Comparison of ENCODE assay signal across 37 cellular contexts in genomic region chr10:26662864-26663263, GRCh38. TPM values are rescaled to one million over a fixed set of nuclear protein-coding genes. Genes with fewer than 3 reads are reported as not detected.
DNase-seq lines count a peak whose midpoint lies in the region; ATAC-seq, FAIRE-seq and TF ChIP-seq lines count a peak whose summit lies in the region.
"Had no signal": no experiment of that assay in that cellular context is flagged by ENCODE, and none has a peak within 500 bp of the region (broad histone marks: within the 10 kb centered on the region; RNA-seq: fewer than 3 reads in every experiment).

No MANE protein-coding gene starts in this region.

- H3K9me1 ChIP-seq in K562 (ENCODE audit: control insufficient read depth, insufficient read depth, low read length), result no peaks in the 10 kb centered on the region

- dilution Hi-C loops in mammary epithelial cell (cut with HindIII; ENCODE audit: low sequenced_read_pairs), result no loop called here

- TF ChIP-seq EP300 in K562 (IDR thresholded peaks at IDR 0.05; ENCODE audit: low read length), result no peak

- peaks cover 5% of the 10 kb centered on the region for H3K4me1 Mint-ChIP-seq in endodermal cell
- H3K4me1 Mint-ChIP-seq: B cell; CD14-positive monocyte; CD4-positive, alpha-beta memory T cell; CD4-positive, CD25-positive, alpha-beta regulatory T cell; CD8-positive, alpha-beta memory T cell had no signal

- WGBS in K562 (ENCODE audit: insufficient coverage, low coverage, missing lambda C conversion rate), result 85% methylated on average over 2 of the region's 2 CpGs
- WGBS in endodermal cell (ENCODE audit: insufficient coverage in 1 of 2, insufficient read length in 1 of 2), 2 experiments, result 92% methylated on average over 2 of the region's 2 CpGs; no CpG with 5 or more reads in 1 of the 2 experiments
- 57 to 74% (median 73%) methylated on average over 2 of the region's 2 CpGs for WGBS in heart left ventricle, 4 donors
- 42% methylated on average over 2 of the region's 2 CpGs for WGBS in mammary epithelial cell (ENCODE audit: low coverage, missing lambda C conversion rate)

- H3K4me3 Mint-ChIP-seq in endodermal cell, result no peak overlapping the region
- H3K4me3 Mint-ChIP-seq: B cell; CD14-positive monocyte; CD4-positive, alpha-beta memory T cell; CD4-positive, alpha-beta T cell; CD4-positive, CD25-positive, alpha-beta regulatory T cell; CD8-positive, alpha-beta memory T cell; CD8-positive, alpha-beta T cell had no signal

- peak; percentile 5 for DNase-seq in Caki2 (ENCODE audit: low read depth)
- no peak for DNase-seq in SK-N-MC (ENCODE audit: low read depth, low spot score)
- DNase-seq in K562 (ENCODE audit: extremely low read depth in 1 of 4, low spot score in 3 of 4), result no peak
- no peak for DNase-seq in endodermal cell
- DNase-seq in heart left ventricle, result no peak
- DNase-seq in mammary epithelial cell, result no peak
- no peak for DNase-seq in KBM-7
- DNase-seq: 8988T; ACHN; AML-193; BE2C; C1 segment of cervical spinal cord; Caco-2; Calu3; CD4-positive, alpha-beta memory T cell; CD4-positive, alpha-beta T cell; CD4-positive, CD25-positive, alpha-beta regulatory T cell; CD8-positive, alpha-beta memory T cell; CD8-positive, alpha-beta T cell; COR-L47; DMS 273 treated with DMSO at 0.1 percent for 48 hours; DMS153; DMS53; DMS79; DMS79 treated with DMSO at 0.1 percent for 48 hours; DND-41; EL had no signal

- H3K27ac ChIP-seq in SK-N-MC (0 out of 2 replicates have a peak overlapping the region, but pooled peaks have one; percentile 3), K562 (ENCODE audit: extremely low read depth, low read depth, low read length) (no peak overlapping the region), endodermal cell (ENCODE audit: low read depth, low read length) (no peak overlapping the region), heart left ventricle (no peak overlapping the region), mammary epithelial cell (ENCODE audit: insufficient read depth, low read depth, low read length) (no peak overlapping the region)
- H3K27ac ChIP-seq: 22Rv1; A549; BLaER1; BLaER1 treated with 17β-estradiol and CSF1 and Interleukin-3, amounts not matched to agents 10 nM and 100 nM; C4-2B had no signal

- H3K9me3 ChIP-seq in SK-N-MC (ENCODE audit: low read depth, low read length), result no peaks in the 10 kb centered on the region; the same call in 1 of the 2 replicates
- H3K9me3 ChIP-seq in K562 (replicated peaks; ENCODE audit: control insufficient read depth, insufficient read depth, low read depth, low read length), result no peaks in the 10 kb centered on the region
- H3K9me3 ChIP-seq in endodermal cell (ENCODE audit: control insufficient read depth, low read length), result peaks cover 20% of the 10 kb centered on the region
- H3K9me3 ChIP-seq in heart left ventricle, result no peaks in the 10 kb centered on the region
- no peaks in the 10 kb centered on the region for H3K9me3 ChIP-seq in mammary epithelial cell (replicated peaks; ENCODE audit: insufficient read depth, low read length)
- H3K9me3 ChIP-seq: A549, BE2C, Caco-2 had no signal

- H3K27me3 Mint-ChIP-seq in endodermal cell (ENCODE audit: insufficient read depth), result peaks cover 2% of the 10 kb centered on the region

- CTCF ChIA-PET in K562 (lab: Yijun Ruan, JAX; ENCODE audit: low intra/inter-chr PET ratio), result no interaction called here
- CTCF ChIA-PET in mammary epithelial cell (lab: Charles Lee; ENCODE audit: low non-redundant PET), result no interaction called here

- H4K20me1 ChIP-seq in K562 (replicated peaks; ENCODE audit: control insufficient read depth, insufficient read depth, low read length) (no peaks in the 10 kb centered on the region), mammary epithelial cell (ENCODE audit: insufficient read depth, low read length) (no peaks in the 10 kb centered on the region)
- H4K20me1 ChIP-seq: BLaER1; BLaER1 treated with 17β-estradiol and CSF1 and Interleukin-3, amounts not matched to agents 10 nM and 100 nM had no signal

- POLR2A ChIA-PET in K562 (lab: Yijun Ruan, JAX), result no interaction called here

- peaks cover 76% of the 10 kb centered on the region for H3K36me3 ChIP-seq in SK-N-MC (ENCODE audit: insufficient read depth, low read length)
- peaks cover 38% of the 10 kb centered on the region; the same call in 2 of the 3 replicates for H3K36me3 ChIP-seq in K562 (ENCODE audit: control insufficient read depth, insufficient read depth, low read length)
- no peaks in the 10 kb centered on the region for H3K36me3 ChIP-seq in endodermal cell (ENCODE audit: control insufficient read depth, insufficient read depth, low read length)
- no peaks in the 10 kb centered on the region for H3K36me3 ChIP-seq in heart left ventricle
- H3K36me3 ChIP-seq in mammary epithelial cell (ENCODE audit: insufficient read depth, low read length), result no peaks in the 10 kb centered on the region
- H3K36me3 ChIP-seq: BE2C; BLaER1; BLaER1 treated with 17β-estradiol and CSF1 and Interleukin-3, amounts not matched to agents 10 nM and 100 nM had no signal

- BruUV-seq in K562 (replicated peaks; lab: Mats Ljungman, UMichigan) (no TSS peak), mammary epithelial cell (replicated peaks; lab: Mats Ljungman, UMichigan) (no TSS peak)

- no peak for FAIRE-seq in K562 (lab: Jason Lieb, UNC)
- FAIRE-seq: A204.1, A549, D721Med had no signal

- H3K4me3 ChIP-seq in SK-N-MC (no peak overlapping the region), K562 (no peak overlapping the region), endodermal cell (ENCODE audit: low read length) (peak overlapping the region; percentile 26), heart left ventricle (no peak overlapping the region), mammary epithelial cell (replicated peaks in 1 of 3; ENCODE audit: insufficient read depth in 1 of 3, low read depth in 2 of 3, low read length in 3 of 3) (no peak overlapping the region)
- H3K4me3 ChIP-seq: A549; BLaER1; BLaER1 treated with 17β-estradiol and CSF1 and Interleukin-3, amounts not matched to agents 10 nM and 100 nM had no signal

- H3K79me2 ChIP-seq in K562 (ENCODE audit: control insufficient read depth, insufficient read depth, low read length), result no peaks in the 10 kb centered on the region
- no peaks in the 10 kb centered on the region for H3K79me2 ChIP-seq in mammary epithelial cell (ENCODE audit: insufficient read depth, low read length)

- TF ChIP-seq POLR2A in K562 (conservative IDR thresholded peaks at IDR 0.05) (no peak), heart left ventricle (IDR thresholded peaks at IDR 0.05) (no peak)

- no peaks in the 10 kb centered on the region for H3K36me3 Mint-ChIP-seq in endodermal cell (ENCODE audit: low read depth)
- H3K36me3 Mint-ChIP-seq: CD14-positive monocyte; CD4-positive, alpha-beta memory T cell; CD4-positive, CD25-positive, alpha-beta regulatory T cell; CD8-positive, alpha-beta T cell had no signal

- H3K27ac Mint-ChIP-seq in endodermal cell, result no peak overlapping the region
- H3K27ac Mint-ChIP-seq: B cell; CD14-positive monocyte; CD4-positive, alpha-beta memory T cell; CD4-positive, alpha-beta T cell; CD4-positive, CD25-positive, alpha-beta regulatory T cell; CD8-positive, alpha-beta memory T cell; CD8-positive, alpha-beta T cell had no signal

- TF ChIP-seq RAD21 in K562 (CRISPR knock-in tag; conservative IDR thresholded peaks at IDR 0.05 in 1 of 2, IDR thresholded peaks at IDR 0.05 in 1 of 2), result no peak

- in situ Hi-C loops in Caki2 (cut with HindIII; ENCODE audit: low pct_unique_long_range_greater_than_20kb, low sequenced_read_pairs) (no loop called here), K562 (cut with MboI) (no loop called here), mammary epithelial cell (cut with MboI; ENCODE audit: low sequenced_read_pairs in 2 of 2) (no loop called here), KBM-7 (cut with MboI; ENCODE audit: low pct_unique_long_range_greater_than_20kb, low sequenced_read_pairs) (no loop called here)

- no peak for TF ChIP-seq CTCF in K562 (IDR thresholded peaks at IDR 0.05 in 2 of 3, conservative IDR thresholded peaks at IDR 0.05 in 1 of 3; ENCODE audit: insufficient read depth in 2 of 3, low read depth in 1 of 3, low read length in 3 of 3)
- no peak for TF ChIP-seq CTCF in endodermal cell (conservative IDR thresholded peaks at IDR 0.05)
- TF ChIP-seq CTCF in heart left ventricle (IDR thresholded peaks at IDR 0.05), result no peak
- TF ChIP-seq CTCF in mammary epithelial cell (conservative IDR thresholded peaks at IDR 0.05 in 1 of 2, IDR thresholded peaks at IDR 0.05 in 1 of 2; ENCODE audit: extremely low read depth in 1 of 2, insufficient read depth in 1 of 2, low read depth in 1 of 2, low read length in 2 of 2), result no peak

- intact Hi-C loops in K562 (cut with micrococcal nuclease), result no loop called here
- intact Hi-C loops in heart left ventricle (cut with DNase I), result no loop called here
- intact Hi-C loops in mammary epithelial cell (cut with micrococcal nuclease), result no loop called here

- H3K9ac ChIP-seq in SK-N-MC (ENCODE audit: insufficient read length) (no peak overlapping the region), K562 (ENCODE audit: insufficient read depth in 1 of 2, low read depth in 2 of 2, low read length in 2 of 2) (no peak overlapping the region), endodermal cell (ENCODE audit: extremely low read depth, low read length, poor library complexity, severe bottlenecking) (no peak overlapping the region), mammary epithelial cell (ENCODE audit: insufficient read depth, low read length) (no peak overlapping the region)
- H3K9ac ChIP-seq: BLaER1; BLaER1 treated with 17β-estradiol and CSF1 and Interleukin-3, amounts not matched to agents 10 nM and 100 nM had no signal

- no peak overlapping the region for H3K4me2 ChIP-seq in K562 (ENCODE audit: insufficient read depth, low read length)
- no peak overlapping the region for H3K4me2 ChIP-seq in mammary epithelial cell (ENCODE audit: insufficient read depth, low read depth, low read length)
- H3K4me2 ChIP-seq: A549; BLaER1; BLaER1 treated with 17β-estradiol and CSF1 and Interleukin-3, amounts not matched to agents 10 nM and 100 nM had no signal

- H2AFZ ChIP-seq in K562 (ENCODE audit: low read depth, low read length), result no peak overlapping the region
- H2AFZ ChIP-seq in mammary epithelial cell (ENCODE audit: low read depth, low read length), result no peak overlapping the region

- peaks cover 12% of the 10 kb centered on the region for H3K9me3 Mint-ChIP-seq in endodermal cell

- ATAC-seq in K562 (no peak), heart left ventricle (no peak), GM18519 (IDR thresholded peaks at IDR 0.05; ENCODE audit: low FRiP score, unreplicated experiment) (no peak)
- ATAC-seq: A549; CD8-positive, alpha-beta T cell had no signal

- H3K4me1 ChIP-seq in K562 (replicated peaks in 1 of 2; ENCODE audit: control insufficient read depth in 2 of 2, insufficient read depth in 2 of 2, low read length in 2 of 2) (peaks cover 0 to 9% of the 10 kb centered on the region in 2 experiments; a peak in 3 of 5 replicates), endodermal cell (ENCODE audit: control insufficient read depth, insufficient read depth, low read length) (peaks cover 3% of the 10 kb centered on the region), heart left ventricle (no peaks in the 10 kb centered on the region), mammary epithelial cell (ENCODE audit: insufficient read depth, low read length) (no peaks in the 10 kb centered on the region)
- H3K4me1 ChIP-seq: A549; BE2C; BLaER1; BLaER1 treated with 17β-estradiol and CSF1 and Interleukin-3, amounts not matched to agents 10 nM and 100 nM; Caco-2 had no signal

- H3K27me3 ChIP-seq in K562 (ENCODE audit: control insufficient read depth in 2 of 2, insufficient read depth in 2 of 2, low read length in 2 of 2) (no peaks in the 10 kb centered on the region), endodermal cell (ENCODE audit: control insufficient read depth, insufficient read depth, low read length, poor library complexity, severe bottlenecking) (no peaks in the 10 kb centered on the region), heart left ventricle (peaks cover 0 to 12% (median 0%) of the 10 kb centered on the region in 9 donors), mammary epithelial cell (ENCODE audit: insufficient read depth, low read length) (no peaks in the 10 kb centered on the region)
- H3K27me3 ChIP-seq: BLaER1; BLaER1 treated with 17β-estradiol and CSF1 and Interleukin-3, amounts not matched to agents 10 nM and 100 nM had no signal

RNA-seq across cellular contexts. Expression of gene PDSS1, which starts 34.6 kb away (rescaled TPM):
- 8.5 and 8.9 TPM in 2 replicates for total RNA-seq in Caki2 (2014; rRNA removed; shearing (Covaris generic); ENCODE audit: low replicate concordance)
- 36.2 and 51.4 TPM in 2 replicates for total RNA-seq in K562 (2011; cell fraction: chromatin; rRNA removed; ENCODE audit: low replicate concordance)
- total RNA-seq in K562 (2011; cell fraction: nucleolus; rRNA removed), result 23.7 and 29.5 TPM in 2 replicates
- 31.1 and 36.9 TPM in 2 replicates for total RNA-seq in K562 (2011; cell fraction: nucleoplasm; rRNA removed)
- total RNA-seq in K562 (2014; rRNA removed) (44.9 and 48.4 TPM in 2 replicates), K562 (2014; rRNA removed; fragmentation: Illumina TruSeq; extraction: Trizol) (35.7 and 36.6 TPM in 2 replicates), K562 (2015; rRNA removed; fragmentation: Illumina TruSeq; extraction: Trizol) (42.8 and 45.3 TPM in 2 replicates), K562 (2021) (30.9 and 36.5 TPM in 2 replicates), endodermal cell (10 to 100 TPM in 1 of 2 donors, 1 to 10 TPM in 1; 7.7 to 10.9 TPM), heart left ventricle (1 to 10 TPM; 1.8 to 7.3 (median 4.3) TPM), mammary epithelial cell (10 to 100 TPM in 1 of 2 donors, 1 to 10 TPM in 1; 4.8 to 11.2 TPM)
- polyA plus RNA-seq in K562 (2011; rRNA removed) (48.0 and 59.5 TPM in 2 replicates), K562 (2014; fragmentation: Illumina TruSeq; extraction: Trizol) (32.4 and 48.3 TPM in 2 replicates), K562 (2014; fragmentation: Nextera tagmentation; extraction: Ambion mirVana) (10 to 100 TPM; 11.0 to 18.2 TPM), K562 (2014; rRNA removed) (52.2 and 55.6 TPM in 2 replicates), heart left ventricle (10 to 100 TPM in 1 of 2 donors, 1 to 10 TPM in 1; 8.1 to 13.5 TPM), mammary epithelial cell (24.2 TPM)
- 28.5 and 38.2 TPM in 2 replicates for polyA plus RNA-seq in K562 (2011; cell fraction: cytosol; rRNA removed)
- polyA plus RNA-seq in K562 (2011; cell fraction: nucleus; rRNA removed), result 50.4 and 58.2 TPM in 2 replicates
- 15.5 and 23.2 TPM in 2 replicates for polyA plus RNA-seq in K562 (2012)
- 45.0 and 56.8 TPM in 2 replicates for polyA minus RNA-seq in K562 (2011; rRNA and poly(A)+ RNA removed)
- 10.6 and 19.2 TPM in 2 replicates for polyA minus RNA-seq in K562 (2011; cell fraction: cytosol; rRNA and poly(A)+ RNA removed)
- 24.8 and 41.7 TPM in 2 replicates for polyA minus RNA-seq in K562 (2011; cell fraction: nucleus; rRNA and poly(A)+ RNA removed)
- polyA plus RNA-seq in endodermal cell (2013, experiment 1 of 2), result 15.3 TPM
- polyA plus RNA-seq in endodermal cell (2013, experiment 2 of 2), result 15.9 TPM
- polyA minus RNA-seq in mammary epithelial cell, result 74.5 TPM
